18 cellular contexts compared by ENCODE assay signal in the genomic region with DNA sequence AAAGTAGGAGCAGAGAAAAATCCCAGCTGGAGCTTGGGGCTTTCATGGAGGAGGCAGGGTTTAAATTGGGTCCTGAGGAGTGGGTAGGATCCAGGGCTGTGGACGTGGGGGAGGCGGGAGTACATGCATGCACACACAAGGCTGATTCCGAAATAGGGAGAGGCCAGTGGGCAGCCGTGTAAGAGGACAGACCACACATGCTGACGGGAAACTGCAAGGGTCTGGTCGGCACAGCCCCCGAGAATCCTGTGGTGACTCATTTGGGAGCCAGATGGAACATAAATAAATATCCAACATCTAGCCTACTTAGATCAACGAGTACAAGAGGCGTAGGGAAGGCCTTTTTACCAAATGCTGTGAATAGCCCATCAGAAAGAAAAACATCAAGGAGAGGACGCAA.
"Had no signal": no experiment of that assay in that cellular context is flagged by ENCODE, and none has a peak within 500 bp of the region (broad histone marks: within the 10 kb centered on the region; RNA-seq: fewer than 3 reads in every experiment).

No MANE protein-coding gene starts in this region.

- H3K4me3 ChIP-seq: cardiac muscle cell, lower lobe of right lung, pancreas, sigmoid colon had no signal

- H3K4me3 Mint-ChIP-seq: activated CD4-positive, alpha-beta T cell treated with anti-CD3 and anti-CD28 coated beads, Interleukin-2, amount 10 ng/mL, durations not matched to agents 7 days and 5 days; activated CD8-positive, alpha-beta T cell treated with anti-CD3 and anti-CD28 coated beads, Interleukin-2, amount 10 ng/mL, durations not matched to agents 7 days and 5 days; activated naive CD8-positive, alpha-beta T cell treated with anti-CD3 and anti-CD28 coated beads, Interleukin-2, amount 10 ng/mL, durations not matched to agents 7 days and 5 days; activated T-cell treated with anti-CD3 and anti-CD28 coated beads, Interleukin-2, amount 50 U/mL, for 24 hours; neural crest cell; stimulated activated naive B cell treated with anti-CD40 and anti-IgM and Interleukin-4, amounts not matched to agents 10 μg/mL and 1 μg/mL and 100 μg/mL, for 72 hours had no signal

- ATAC-seq: activated CD8-positive, alpha-beta T cell treated with anti-CD3 and anti-CD28 coated beads, Interleukin-2, amount 10 ng/mL, durations not matched to agents 7 days and 5 days; left cardiac atrium; lower lobe of right lung; stimulated activated naive B cell treated with anti-CD40 and anti-IgM and Interleukin-4, amounts not matched to agents 10 μg/mL and 1 μg/mL and 100 μg/mL, for 72 hours had no signal

- H3K27ac ChIP-seq: cardiac muscle cell, lower lobe of right lung, pancreas had no signal

- H3K4me1 Mint-ChIP-seq: activated CD4-positive, alpha-beta T cell treated with anti-CD3 and anti-CD28 coated beads, Interleukin-2, amount 10 ng/mL, durations not matched to agents 7 days and 5 days; activated naive CD8-positive, alpha-beta T cell treated with anti-CD3 and anti-CD28 coated beads, Interleukin-2, amount 10 ng/mL, durations not matched to agents 7 days and 5 days; neural crest cell; stimulated activated naive B cell treated with anti-CD40 and anti-IgM and Interleukin-4, amounts not matched to agents 10 μg/mL and 1 μg/mL and 100 μg/mL, for 72 hours had no signal

- H3K36me3 ChIP-seq: cardiac muscle cell, lower lobe of right lung, pancreas, sigmoid colon had no signal

- H3K27me3 ChIP-seq: cardiac muscle cell, pancreas, sigmoid colon had no signal

- DNase-seq: activated CD4-positive, alpha-beta T cell treated with anti-CD3 and anti-CD28 coated beads, Interleukin-2, amount 10 ng/mL, durations not matched to agents 7 days and 5 days; activated CD4-positive, CD25-positive, alpha-beta regulatory T cell; activated CD8-positive, alpha-beta T cell treated with anti-CD3 and anti-CD28 coated beads, Interleukin-2, amount 10 ng/mL, durations not matched to agents 7 days and 5 days; activated naive CD4-positive, alpha-beta T cell treated with Interleukin-2 at 50 U/mL for 16 hours; activated naive CD8-positive, alpha-beta T cell treated with anti-CD3 and anti-CD28 coated beads, Interleukin-2, amount 10 ng/mL, durations not matched to agents 7 days and 5 days; activated T-cell treated with anti-CD3 and anti-CD28 coated beads, Interleukin-2, amount 50 U/mL, for 24 hours; dermis blood vessel endothelial cell; effector memory CD4-positive, alpha-beta T cell; left cardiac atrium; lower lobe of right lung; sigmoid colon; stimulated activated naive B cell treated with anti-CD40 and anti-IgM and Interleukin-4, amounts not matched to agents 10 μg/mL and 1 μg/mL and 100 μg/mL, for 72 hours; T-helper 1 cell; T-helper 9 cell had no signal

- H3K27me3 Mint-ChIP-seq: activated CD4-positive, alpha-beta T cell treated with anti-CD3 and anti-CD28 coated beads, Interleukin-2, amount 10 ng/mL, durations not matched to agents 7 days and 5 days; activated naive CD8-positive, alpha-beta T cell treated with anti-CD3 and anti-CD28 coated beads, Interleukin-2, amount 10 ng/mL, durations not matched to agents 7 days and 5 days had no signal

- H3K27ac Mint-ChIP-seq: activated CD4-positive, alpha-beta T cell treated with anti-CD3 and anti-CD28 coated beads, Interleukin-2, amount 10 ng/mL, durations not matched to agents 7 days and 5 days; activated CD8-positive, alpha-beta T cell treated with anti-CD3 and anti-CD28 coated beads, Interleukin-2, amount 10 ng/mL, durations not matched to agents 7 days and 5 days; activated naive CD8-positive, alpha-beta T cell treated with anti-CD3 and anti-CD28 coated beads, Interleukin-2, amount 10 ng/mL, durations not matched to agents 7 days and 5 days; activated T-cell treated with anti-CD3 and anti-CD28 coated beads, Interleukin-2, amount 50 U/mL, for 24 hours; activated T-helper 2 cell treated with anti-CD3 and anti-CD28 coated beads, Interferon-gamma antibody, Interleukin-2, Interleukin-4, amounts not matched to agents 10 μg/mL and 5 μg/mL and 100 μg/mL, durations not matched to agents 14 hours and 24 hours and 36 hours; stimulated activated naive B cell treated with anti-CD40 and anti-IgM and Interleukin-4, amounts not matched to agents 10 μg/mL and 1 μg/mL and 100 μg/mL, for 72 hours had no signal

- H3K4me1 ChIP-seq: lower lobe of right lung, pancreas had no signal

- H3K36me3 Mint-ChIP-seq: activated naive CD8-positive, alpha-beta T cell treated with anti-CD3 and anti-CD28 coated beads, Interleukin-2, amount 10 ng/mL, durations not matched to agents 7 days and 5 days; stimulated activated naive B cell treated with anti-CD40 and anti-IgM and Interleukin-4, amounts not matched to agents 10 μg/mL and 1 μg/mL and 100 μg/mL, for 72 hours had no signal

- H3K9me3 Mint-ChIP-seq: activated CD4-positive, alpha-beta T cell treated with anti-CD3 and anti-CD28 coated beads, Interleukin-2, amount 10 ng/mL, durations not matched to agents 7 days and 5 days; activated naive CD8-positive, alpha-beta T cell treated with anti-CD3 and anti-CD28 coated beads, Interleukin-2, amount 10 ng/mL, durations not matched to agents 7 days and 5 days; neural crest cell had no signal

- H3K9me3 ChIP-seq: lower lobe of right lung, pancreas, sigmoid colon had no signal
